8 cellular contexts compared by ENCODE assay signal in genomic region chr13:113208424-113209335, GRCh38. TPM values are rescaled to one million over a fixed set of nuclear protein-coding genes. Genes with fewer than 3 reads are reported as not detected.
DNase-seq lines count a peak whose midpoint lies in the region; ATAC-seq and TF ChIP-seq lines count a peak whose summit lies in the region.

Gene PCID2, minus strand, starts transcription at chr13:113208669. Its CDS starts 35 bp downstream, at chr13:113208634.

- H3K4me3 ChIP-seq in right cardiac atrium (ENCODE audit: low read length) (peak within 1 kb of the TSS; percentile 99), rectal smooth muscle tissue (ENCODE audit: low read length) (peak within 1 kb of the TSS; percentile 97), vagina (peak within 1 kb of the TSS; percentile 78 to 98)

- peak in 1 of 2 donors; percentile 65 for TF ChIP-seq POLR2A in vagina (IDR thresholded peaks at IDR 0.05)

- H3K27me3 ChIP-seq in right cardiac atrium (ENCODE audit: control insufficient read depth, insufficient read depth): no peaks in the 10 kb centered on the region
- no peaks in the 10 kb centered on the region for H3K27me3 ChIP-seq in rectal smooth muscle tissue (ENCODE audit: control insufficient read depth, insufficient read depth, low read length)
- no peaks in the 10 kb centered on the region for H3K27me3 ChIP-seq in vagina

- H3K9me3 ChIP-seq in right cardiac atrium (ENCODE audit: control insufficient read depth, low read length) (no peaks in the 10 kb centered on the region), vagina (no peaks in the 10 kb centered on the region)

- H3K9ac ChIP-seq in rectal smooth muscle tissue (ENCODE audit: low read length): peak within 1 kb of the TSS; percentile 86

- H3K4me1 ChIP-seq in right cardiac atrium (ENCODE audit: control insufficient read depth, insufficient read depth, low read length) (peaks cover 5% of the 10 kb centered on the region), rectal smooth muscle tissue (ENCODE audit: control insufficient read depth, insufficient read depth, low read length) (peaks cover 26% of the 10 kb centered on the region), vagina (peaks cover 77% of the 10 kb centered on the region)

- intact Hi-C loops in T-helper 2 cell treated with Interferon-gamma antibody and Interleukin-4, amounts not matched to agents 100 ng/mL and 5 ng/mL, for 36 hours (cut with micrococcal nuclease): loop anchor here (1.0 to 5.0 kb wide), 6 partner anchors 48 to 282 kb away; partner anchors contain the start of genes DCUN1D2, LAMP1 and MCF2L
- intact Hi-C loops in right cardiac atrium (cut with DNase I) (no loop called here), vagina (cut with DNase I) (loop anchor here (10.0 kb wide), 1 partner anchor 86 kb away; the partner anchor contains the start of gene LAMP1)

- H3K36me3 ChIP-seq in rectal smooth muscle tissue (ENCODE audit: control insufficient read depth, insufficient read depth, low read length): peaks cover 5% of the 10 kb centered on the region
- peaks cover 0 to 9% of the 10 kb centered on the region in 2 donors for H3K36me3 ChIP-seq in vagina

- DNase-seq in NCI-H1694 (lab: John Stamatoyannopoulos, UW): peak; percentile 76
- DNase-seq in anterior cingulate cortex (lab: John Stamatoyannopoulos, UW): peak; percentile 24 to 91 (median 82)
- peak; percentile 90 to 96 (median 96) for DNase-seq in right cardiac atrium
- DNase-seq in vagina (ENCODE audit: extremely low spot score in 2 of 2): no peak

- peak within 1 kb of the TSS; percentile 98 for H3K27ac ChIP-seq in right cardiac atrium (ENCODE audit: low read length)
- H3K27ac ChIP-seq in rectal smooth muscle tissue (ENCODE audit: low read depth, low read length): peak within 1 kb of the TSS; percentile 97
- peak within 1 kb of the TSS; percentile 99 for H3K27ac ChIP-seq in vagina

- under 1% methylated on average over 101 of the region's 102 CpGs for WGBS in right cardiac atrium

- peak; percentile 74 for ATAC-seq in GM18498 (IDR thresholded peaks at IDR 0.05; ENCODE audit: unreplicated experiment)
- ATAC-seq in HG02870 (IDR thresholded peaks at IDR 0.05; ENCODE audit: unreplicated experiment): peak; percentile 74
- ATAC-seq in right cardiac atrium: peak; percentile 92 to 93

- TF ChIP-seq CTCF in vagina (IDR thresholded peaks at IDR 0.05): no peak

RNA-seq across cellular contexts. Expression of gene PCID2, which starts in this region (rescaled TPM):
- total RNA-seq in T-helper 2 cell treated with Interferon-gamma antibody and Interleukin-4, amounts not matched to agents 100 ng/mL and 5 ng/mL, for 36 hours: 69.0 and 74.1 TPM in 2 replicates
- total RNA-seq in right cardiac atrium (10 to 100 TPM; 42.0 to 55.1 (median 47.1) TPM), vagina (44.9 TPM)
- polyA plus RNA-seq in right cardiac atrium: 43.1 TPM

Comparison
In these comparisons a context has a peak if more than half of its experiments do, and no peak if none do; other contexts are left out.
1. DNase-seq: peak in NCI-H1694 (single experiment), anterior cingulate cortex (58 of 58) and right cardiac atrium (3 of 3); none in vagina (0 of 2).
2. intact Hi-C loops: an anchor here in T-helper 2 cell treated with Interferon-gamma antibody and Interleukin-4, amounts not matched to agents 100 ng/mL and 5 ng/mL, for 36 hours (1.0 to 5.0 kb wide) and vagina (10.0 kb wide); none called in right cardiac atrium.
3. Peak in every context shown above with its lines, with median percentiles within 50 percentile points of each other: ATAC-seq, H3K27ac ChIP-seq and H3K4me3 ChIP-seq.